In the genomic region with DNA sequence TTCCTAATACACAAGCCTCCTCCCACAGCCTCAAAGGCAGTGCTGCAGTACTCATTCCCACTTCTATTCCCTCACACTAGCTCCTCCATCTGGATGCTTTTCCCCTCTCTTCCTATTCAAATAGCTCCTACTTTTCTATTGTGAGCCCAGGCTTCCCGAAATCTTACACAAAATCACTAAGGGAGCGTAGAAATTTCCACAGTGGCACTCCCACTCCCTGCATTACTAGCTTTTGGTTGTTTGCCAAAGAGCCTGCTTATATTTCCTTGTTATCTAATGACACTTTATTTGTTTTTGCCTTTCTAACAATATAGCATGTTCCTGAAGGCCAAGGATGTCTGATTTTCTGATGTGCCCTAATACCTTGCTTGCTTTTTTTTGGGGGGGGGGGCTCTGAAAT, we compare ENCODE assay signal across 1 cellular context.
TF ChIP-seq lines count a peak whose summit lies in the region.

No MANE protein-coding gene starts in this region.

TF ChIP-seq in SK-N-SH treated with all-trans-retinoic acid at 6 μM for 48 hours, 23 proteins besides CTCF, POLR2A, EP300 and RAD21 (continued from another document):
- TF ChIP-seq, protein P1, sequence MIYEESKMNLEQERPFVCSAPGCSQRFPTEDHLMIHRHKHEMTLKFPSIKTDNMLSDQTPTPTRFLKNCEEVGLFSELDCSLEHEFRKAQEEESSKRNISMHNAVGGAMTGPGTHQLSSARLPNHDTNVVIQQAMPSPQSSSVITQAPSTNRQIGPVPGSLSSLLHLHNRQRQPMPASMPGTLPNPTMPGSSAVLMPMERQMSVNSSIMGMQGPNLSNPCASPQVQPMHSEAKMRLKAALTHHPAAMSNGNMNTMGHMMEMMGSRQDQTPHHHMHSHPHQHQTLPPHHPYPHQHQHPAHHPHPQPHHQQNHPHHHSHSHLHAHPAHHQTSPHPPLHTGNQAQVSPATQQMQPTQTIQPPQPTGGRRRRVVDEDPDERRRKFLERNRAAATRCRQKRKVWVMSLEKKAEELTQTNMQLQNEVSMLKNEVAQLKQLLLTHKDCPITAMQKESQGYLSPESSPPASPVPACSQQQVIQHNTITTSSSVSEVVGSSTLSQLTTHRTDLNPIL (CRISPR knock-in tag; IDR thresholded peaks at IDR 0.05; ENCODE audit: low read depth): no peak
- TF ChIP-seq, protein P2, sequence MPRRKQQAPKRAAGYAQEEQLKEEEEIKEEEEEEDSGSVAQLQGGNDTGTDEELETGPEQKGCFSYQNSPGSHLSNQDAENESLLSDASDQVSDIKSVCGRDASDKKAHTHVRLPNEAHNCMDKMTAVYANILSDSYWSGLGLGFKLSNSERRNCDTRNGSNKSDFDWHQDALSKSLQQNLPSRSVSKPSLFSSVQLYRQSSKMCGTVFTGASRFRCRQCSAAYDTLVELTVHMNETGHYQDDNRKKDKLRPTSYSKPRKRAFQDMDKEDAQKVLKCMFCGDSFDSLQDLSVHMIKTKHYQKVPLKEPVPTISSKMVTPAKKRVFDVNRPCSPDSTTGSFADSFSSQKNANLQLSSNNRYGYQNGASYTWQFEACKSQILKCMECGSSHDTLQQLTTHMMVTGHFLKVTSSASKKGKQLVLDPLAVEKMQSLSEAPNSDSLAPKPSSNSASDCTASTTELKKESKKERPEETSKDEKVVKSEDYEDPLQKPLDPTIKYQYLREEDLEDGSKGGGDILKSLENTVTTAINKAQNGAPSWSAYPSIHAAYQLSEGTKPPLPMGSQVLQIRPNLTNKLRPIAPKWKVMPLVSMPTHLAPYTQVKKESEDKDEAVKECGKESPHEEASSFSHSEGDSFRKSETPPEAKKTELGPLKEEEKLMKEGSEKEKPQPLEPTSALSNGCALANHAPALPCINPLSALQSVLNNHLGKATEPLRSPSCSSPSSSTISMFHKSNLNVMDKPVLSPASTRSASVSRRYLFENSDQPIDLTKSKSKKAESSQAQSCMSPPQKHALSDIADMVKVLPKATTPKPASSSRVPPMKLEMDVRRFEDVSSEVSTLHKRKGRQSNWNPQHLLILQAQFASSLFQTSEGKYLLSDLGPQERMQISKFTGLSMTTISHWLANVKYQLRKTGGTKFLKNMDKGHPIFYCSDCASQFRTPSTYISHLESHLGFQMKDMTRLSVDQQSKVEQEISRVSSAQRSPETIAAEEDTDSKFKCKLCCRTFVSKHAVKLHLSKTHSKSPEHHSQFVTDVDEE (CRISPR knock-in tag; IDR thresholded peaks at IDR 0.05): no peak
- TF ChIP-seq ISL1 (CRISPR knock-in tag; IDR thresholded peaks at IDR 0.05): no peak
- TF ChIP-seq CSDC2 (CRISPR knock-in tag; IDR thresholded peaks at IDR 0.05): no peak
- no peak for TF ChIP-seq ESRRG (CRISPR knock-in tag; IDR thresholded peaks at IDR 0.05)
TF ChIP-seq in SK-N-SH treated with all-trans-retinoic acid at 6 μM for 48 hours: peak in this region for 0.
